1 cellular context compared by ENCODE assay signal in genomic region chr1:201501812-201502510, GRCh38.
TF ChIP-seq lines count a peak whose summit lies in the region.

No MANE protein-coding gene starts in this region.

TF ChIP-seq in HepG2, 621 proteins besides CTCF, POLR2A, EP300 and RAD21:
- TF ChIP-seq THRA (CRISPR knock-in tag; IDR thresholded peaks at IDR 0.05; ENCODE audit: borderline replicate concordance) (peak; percentile 61; the same call in 1 of the 2 replicates), ZNF619 (CRISPR knock-in tag; IDR thresholded peaks at IDR 0.05) (no peak), TFAP4 (IDR thresholded peaks at IDR 0.05; ENCODE audit: borderline replicate concordance, low read depth) (peak; percentile 39; the same call in 1 of the 2 replicates), FOXA1 (IDR thresholded peaks at IDR 0.05) (no peak), FOXA1 (CRISPR knock-in tag; IDR thresholded peaks at IDR 0.05) (no peak), ZNF562 (CRISPR knock-in tag; IDR thresholded peaks at IDR 0.05; ENCODE audit: borderline replicate concordance) (no peak), ZNF652 (CRISPR knock-in tag; IDR thresholded peaks at IDR 0.05; ENCODE audit: borderline replicate concordance, low read depth) (peak; percentile 62), SUZ12 (IDR thresholded peaks at IDR 0.05; ENCODE audit: low read depth, low read length) (no peak), TAF1 (CRISPR knock-in tag; IDR thresholded peaks at IDR 0.05) (no peak), TEAD3 (CRISPR knock-in tag; optimal IDR thresholded peaks at IDR 0.05; ENCODE audit: borderline replicate concordance) (peak; percentile 15), SRSF4 (IDR thresholded peaks at IDR 0.05; ENCODE audit: low read depth, low read length, poor library complexity, severe bottlenecking) (no peak), ZUFSP (CRISPR knock-in tag; IDR thresholded peaks at IDR 0.05; ENCODE audit: borderline replicate concordance) (no peak), AGO1 (IDR thresholded peaks at IDR 0.05; ENCODE audit: low read depth, low read length, poor library complexity, severe bottlenecking) (no peak), THAP11 (CRISPR knock-in tag; IDR thresholded peaks at IDR 0.05) (no peak), RARA (CRISPR knock-in tag; IDR thresholded peaks at IDR 0.05) (0 out of 2 replicates have a peak, but pooled peaks have one; percentile 11), TCF12 (IDR thresholded peaks at IDR 0.05) (no peak), TCF12 (CRISPR knock-in tag; IDR thresholded peaks at IDR 0.05) (no peak), ZNF687 (CRISPR knock-in tag; IDR thresholded peaks at IDR 0.05) (peak; percentile 64), ZNF720 (CRISPR knock-in tag; IDR thresholded peaks at IDR 0.05) (no peak), HNF4A (CRISPR knock-in tag; IDR thresholded peaks at IDR 0.05) (peak; percentile 29), POGK (CRISPR knock-in tag; conservative IDR thresholded peaks at IDR 0.05) (no peak), MEIS2 (CRISPR knock-in tag; IDR thresholded peaks at IDR 0.05) (no peak), GABPB1 (CRISPR knock-in tag; IDR thresholded peaks at IDR 0.05) (no peak), ZIK1 (CRISPR knock-in tag; IDR thresholded peaks at IDR 0.05; ENCODE audit: borderline replicate concordance, low read depth) (no peak), GATAD2A (CRISPR knock-in tag; IDR thresholded peaks at IDR 0.05) (0 out of 2 replicates have a peak, but pooled peaks have one; percentile 16), CEBPZ (IDR thresholded peaks at IDR 0.05; ENCODE audit: low read length) (no peak), NFATC3 (CRISPR knock-in tag; IDR thresholded peaks at IDR 0.05) (no peak), SOX5 (CRISPR knock-in tag; IDR thresholded peaks at IDR 0.05; ENCODE audit: borderline replicate concordance) (no peak), RXRA (CRISPR knock-in tag; IDR thresholded peaks at IDR 0.05) (peak; percentile 53), ZNF576 (CRISPR knock-in tag; IDR thresholded peaks at IDR 0.05) (no peak), ZNF350 (CRISPR knock-in tag; IDR thresholded peaks at IDR 0.05; ENCODE audit: borderline replicate concordance, low read depth) (no peak), ZNF18 (CRISPR knock-in tag; IDR thresholded peaks at IDR 0.05; ENCODE audit: insufficient replicate concordance) (no peak), ZGPAT (CRISPR knock-in tag; IDR thresholded peaks at IDR 0.05) (no peak), DR1 (CRISPR knock-in tag; IDR thresholded peaks at IDR 0.05) (no peak), ARHGAP35 (CRISPR knock-in tag; IDR thresholded peaks at IDR 0.05; ENCODE audit: borderline replicate concordance) (no peak), PHF21A (CRISPR knock-in tag; IDR thresholded peaks at IDR 0.05) (0 out of 2 replicates have a peak, but pooled peaks have one; percentile 26), ZNF234 (CRISPR knock-in tag; conservative IDR thresholded peaks at IDR 0.05) (no peak), SYNCRIP (IDR thresholded peaks at IDR 0.05; ENCODE audit: insufficient read depth, low read depth, low read length) (no peak), RAD51 (IDR thresholded peaks at IDR 0.05; ENCODE audit: borderline replicate concordance) (no peak), ZSCAN25 (CRISPR knock-in tag; IDR thresholded peaks at IDR 0.05) (no peak), ZNF441 (CRISPR knock-in tag; IDR thresholded peaks at IDR 0.05; ENCODE audit: borderline replicate concordance) (no peak), SIX1 (CRISPR knock-in tag; IDR thresholded peaks at IDR 0.05; ENCODE audit: borderline replicate concordance) (peak; percentile 38; the same call in 1 of the 2 replicates), SP140L (CRISPR knock-in tag; IDR thresholded peaks at IDR 0.05; ENCODE audit: borderline replicate concordance) (no peak), HNRNPK (IDR thresholded peaks at IDR 0.05; ENCODE audit: low read depth, low read length, poor library complexity, severe bottlenecking) (no peak)
